In the genomic region with DNA sequence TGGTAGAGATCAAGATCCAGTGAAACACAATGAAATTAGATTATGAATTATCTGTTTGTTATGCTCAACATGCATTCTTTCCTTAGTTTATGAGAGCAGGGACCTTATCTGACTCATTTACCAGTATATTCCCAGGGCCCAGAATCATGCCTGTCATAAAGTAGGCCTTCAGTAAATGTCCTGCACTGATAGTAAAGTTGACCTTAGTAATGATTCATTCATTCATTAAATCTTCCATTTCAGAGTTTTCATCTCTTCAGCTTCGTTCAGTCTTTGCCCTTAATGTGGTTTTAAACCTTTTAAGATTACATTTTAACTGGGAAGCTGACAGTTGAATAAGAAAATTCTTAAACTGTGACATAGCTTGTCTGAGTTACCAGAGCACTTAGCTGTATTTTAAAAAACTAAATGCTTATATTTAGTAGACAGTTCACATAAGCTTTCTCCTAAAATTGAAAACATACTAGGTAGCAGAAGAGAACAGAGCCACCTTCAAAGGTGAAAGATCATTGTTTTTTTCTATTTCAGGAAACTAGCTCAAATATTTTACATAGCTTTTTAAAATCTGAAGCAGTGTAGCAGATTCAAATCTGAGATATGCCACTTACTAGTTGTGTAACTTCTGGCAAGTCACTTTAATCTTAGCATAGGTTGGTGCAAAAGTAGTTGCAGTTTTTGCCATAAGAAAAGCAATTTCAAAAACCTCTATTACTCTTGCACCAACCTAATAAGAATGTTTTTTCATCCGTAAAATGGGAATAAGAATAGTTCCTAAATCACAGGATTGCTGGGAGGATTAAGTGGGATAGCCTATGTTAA, we compare ENCODE assay signal across 17 cellular contexts. TPM values are rescaled to one million over a fixed set of nuclear protein-coding genes. Genes with fewer than 3 reads are reported as not detected.
DNase-seq lines count a peak whose midpoint lies in the region; ATAC-seq, FAIRE-seq and TF ChIP-seq lines count a peak whose summit lies in the region.
"Had no signal": no experiment of that assay in that cellular context is flagged by ENCODE, and none has a peak within 500 bp of the region (broad histone marks: within the 10 kb centered on the region; RNA-seq: fewer than 3 reads in every experiment).

No MANE protein-coding gene starts in this region.

- no peak for TF ChIP-seq CTCF in Caco-2 (IDR thresholded peaks at IDR 0.05; ENCODE audit: insufficient read depth in 1 of 2, low read depth in 1 of 2, low read length in 1 of 2, severe bottlenecking in 1 of 2, unreplicated experiment in 1 of 2)
- no peak for TF ChIP-seq CTCF in gastroesophageal sphincter (IDR thresholded peaks at IDR 0.05)

- H3K4me3 ChIP-seq in Caco-2 (ENCODE audit: low read depth, low read length) (no peak overlapping the region), gastroesophageal sphincter (no peak overlapping the region), skeletal muscle satellite cell (ENCODE audit: low read length) (no peak overlapping the region)
- H3K4me3 ChIP-seq: MG63 had no signal

- CTCF ChIA-PET in Caco-2 (lab: Charles Lee), result interaction anchor here (1.0 kb wide), 1 partner anchor 463 kb away, joined by 3 read pairs; no protein-coding TSS in a partner anchor

- BruUV-seq in Caco-2 (replicated peaks; lab: Mats Ljungman, UMichigan), result no TSS peak

- no peak for FAIRE-seq in H54 (lab: Jason Lieb, UNC)
- FAIRE-seq: urothelium cell line had no signal

- no peak for ATAC-seq in gastroesophageal sphincter
- ATAC-seq: foreskin keratinocyte had no signal

- H3K4me3 Mint-ChIP-seq in Caco-2 (ENCODE audit: unreplicated experiment), result no peak overlapping the region
- H3K4me3 Mint-ChIP-seq: activated CD4-positive, alpha-beta memory T cell treated with anti-CD3 and anti-CD28 coated beads, Interleukin-2, amount 10 ng/mL, durations not matched to agents 7 days and 5 days; brain had no signal

- H3K4me1 Mint-ChIP-seq in Caco-2 (ENCODE audit: low read depth, unreplicated experiment), result no peaks in the 10 kb centered on the region
- H3K4me1 Mint-ChIP-seq: brain had no signal

- no peak for DNase-seq in Caco-2
- peak; percentile 3 for DNase-seq in RPMI7951 (ENCODE audit: low read depth)
- no peak for DNase-seq in H54 (ENCODE audit: insufficient read length, low spot score)
- DNase-seq in NCI-H1694 (lab: John Stamatoyannopoulos, UW), result no peak
- no peak for DNase-seq in NK-92 (lab: John Stamatoyannopoulos, UW; ENCODE audit: unreplicated experiment)
- DNase-seq: activated CD4-positive, alpha-beta memory T cell treated with anti-CD3 and anti-CD28 coated beads, Interleukin-2, amount 10 ng/mL, durations not matched to agents 7 days and 5 days; H7; MG63; retina; Right ventricle myocardium superior; stimulated activated CD4-positive, alpha-beta T cell treated with anti-CD3 and anti-CD28 coated beads, Interleukin-4, amount 100 ng/mL, for 24 hours had no signal

- POLR2A ChIA-PET in Caco-2 (lab: Charles Lee), result no interaction called here

- peaks cover 13% of the 10 kb centered on the region for H3K4me1 ChIP-seq in Caco-2
- peaks cover 0 to 16% (median 2%) of the 10 kb centered on the region in 3 donors for H3K4me1 ChIP-seq in gastroesophageal sphincter
- peaks cover 9% of the 10 kb centered on the region for H3K4me1 ChIP-seq in skeletal muscle satellite cell (ENCODE audit: control insufficient read depth, insufficient read depth, low read length)
- H3K4me1 ChIP-seq: foreskin keratinocyte had no signal

- H3K27ac Mint-ChIP-seq in Caco-2 (ENCODE audit: unreplicated experiment), result peak overlapping the region; percentile 0
- H3K27ac Mint-ChIP-seq: activated CD4-positive, alpha-beta memory T cell treated with anti-CD3 and anti-CD28 coated beads, Interleukin-2, amount 10 ng/mL, durations not matched to agents 7 days and 5 days; activated T-helper 2 cell treated with anti-CD3 and anti-CD28 coated beads, Interferon-gamma antibody, Interleukin-2, Interleukin-4, amounts not matched to agents 10 μg/mL and 5 μg/mL and 100 μg/mL, durations not matched to agents 14 hours and 24 hours and 36 hours; brain had no signal

- H3K27me3 ChIP-seq in Caco-2 (replicated peaks; ENCODE audit: control insufficient read depth, insufficient read depth, low read length) (no peaks in the 10 kb centered on the region), gastroesophageal sphincter (no peaks in the 10 kb centered on the region), skeletal muscle satellite cell (ENCODE audit: control insufficient read depth, insufficient read depth, low read length) (no peaks in the 10 kb centered on the region)
- H3K27me3 ChIP-seq: foreskin keratinocyte, MG63 had no signal

- intact Hi-C loops in Caco-2 (cut with micrococcal nuclease; ENCODE audit: unreplicated experiment), result no loop called here

- peak overlapping the region; percentile 43 for H3K9ac ChIP-seq in skeletal muscle satellite cell (ENCODE audit: low read depth, low read length)

- no peak for TF ChIP-seq EP300 in gastroesophageal sphincter (IDR thresholded peaks at IDR 0.05)

- peaks cover 2% of the 10 kb centered on the region; the same call in 1 of the 2 replicates for H3K36me3 ChIP-seq in Caco-2 (ENCODE audit: control insufficient read depth, insufficient read depth, low read length)
- peaks cover 0 to 30% of the 10 kb centered on the region in 2 donors for H3K36me3 ChIP-seq in gastroesophageal sphincter
- peaks cover 12% of the 10 kb centered on the region for H3K36me3 ChIP-seq in skeletal muscle satellite cell (ENCODE audit: insufficient read depth, low read length)
- H3K36me3 ChIP-seq: MG63 had no signal

- no peaks in the 10 kb centered on the region for H3K9me3 Mint-ChIP-seq in Caco-2 (ENCODE audit: unreplicated experiment)
- H3K9me3 Mint-ChIP-seq: activated CD4-positive, alpha-beta memory T cell treated with anti-CD3 and anti-CD28 coated beads, Interleukin-2, amount 10 ng/mL, durations not matched to agents 7 days and 5 days; activated T-helper 2 cell treated with anti-CD3 and anti-CD28 coated beads, Interferon-gamma antibody, Interleukin-2, Interleukin-4, amounts not matched to agents 10 μg/mL and 5 μg/mL and 100 μg/mL, durations not matched to agents 14 hours and 24 hours and 36 hours; brain had no signal

- 37 to 45% methylated on average over 2 of the region's 2 CpGs for WGBS in gastroesophageal sphincter (ENCODE audit: low coverage in 1 of 2), 2 donors

- H3K27me3 Mint-ChIP-seq in Caco-2 (ENCODE audit: insufficient read depth, unreplicated experiment), result no peaks in the 10 kb centered on the region
- H3K27me3 Mint-ChIP-seq: activated CD4-positive, alpha-beta memory T cell treated with anti-CD3 and anti-CD28 coated beads, Interleukin-2, amount 10 ng/mL, durations not matched to agents 7 days and 5 days; brain had no signal

- H3K36me3 Mint-ChIP-seq in Caco-2 (ENCODE audit: insufficient read depth, unreplicated experiment), result peaks cover 55% of the 10 kb centered on the region

- no peak overlapping the region for H3K4me2 ChIP-seq in skeletal muscle satellite cell (ENCODE audit: low read length)

- H3K9me3 ChIP-seq in Caco-2, result no peaks in the 10 kb centered on the region
- H3K9me3 ChIP-seq in gastroesophageal sphincter, result no peaks in the 10 kb centered on the region
- H3K9me3 ChIP-seq in skeletal muscle satellite cell (replicated peaks; ENCODE audit: low read length), result no peaks in the 10 kb centered on the region
- H3K9me3 ChIP-seq: MG63 had no signal

- TF ChIP-seq POLR2A in gastroesophageal sphincter (IDR thresholded peaks at IDR 0.05) (no peak), H54 (IDR thresholded peaks at IDR 0.05; ENCODE audit: low read depth, low read length) (no peak)

- peak overlapping the region in 3 of 4 donors; percentile 16 to 63 (median 50) for H3K27ac ChIP-seq in gastroesophageal sphincter
- H3K27ac ChIP-seq: foreskin keratinocyte had no signal

RNA-seq across cellular contexts. Expression of a gene that starts 14.1 kb away (rescaled TPM):
- total RNA-seq in Caco-2 (2022) (82.3 and 94.6 TPM in 2 replicates), gastroesophageal sphincter (10 to 100 TPM; 28.0 to 56.5 (median 42.7) TPM)
- total RNA-seq in RPMI7951 (2014; rRNA removed; shearing (Covaris generic)), result 87.8 and 108 TPM in 2 replicates
- 47.8 and 59.1 TPM in 2 replicates for total RNA-seq in skeletal muscle satellite cell (2012; rRNA removed)

RNA-seq across cellular contexts. Expression of a gene that starts 41.4 kb away (rescaled TPM):
- total RNA-seq in Caco-2 (2022) (36.4 and 38.4 TPM in 2 replicates), gastroesophageal sphincter (1 to 10 TPM; 4.6 to 7.4 (median 6.0) TPM)
- 47.8 and 53.3 TPM in 2 replicates for total RNA-seq in RPMI7951 (2014; rRNA removed; shearing (Covaris generic))
- total RNA-seq in skeletal muscle satellite cell (2012; rRNA removed), result 10.9 and 11.4 TPM in 2 replicates

RNA-seq across cellular contexts. Expression of a gene that starts 41.5 kb away (rescaled TPM):
- total RNA-seq in Caco-2 (2022), result 30.0 and 35.5 TPM in 2 replicates
- total RNA-seq in RPMI7951 (2014; rRNA removed; shearing (Covaris generic)), result 20.9 and 21.9 TPM in 2 replicates
- total RNA-seq in gastroesophageal sphincter, result 10 to 100 TPM in 3 of 4 donors, 1 to 10 TPM in 1; 9.5 to 13.6 (median 12.5) TPM
- 17.9 and 23.6 TPM in 2 replicates for total RNA-seq in skeletal muscle satellite cell (2012; rRNA removed)
